1 cellular context compared by ENCODE assay signal in the genomic region with DNA sequence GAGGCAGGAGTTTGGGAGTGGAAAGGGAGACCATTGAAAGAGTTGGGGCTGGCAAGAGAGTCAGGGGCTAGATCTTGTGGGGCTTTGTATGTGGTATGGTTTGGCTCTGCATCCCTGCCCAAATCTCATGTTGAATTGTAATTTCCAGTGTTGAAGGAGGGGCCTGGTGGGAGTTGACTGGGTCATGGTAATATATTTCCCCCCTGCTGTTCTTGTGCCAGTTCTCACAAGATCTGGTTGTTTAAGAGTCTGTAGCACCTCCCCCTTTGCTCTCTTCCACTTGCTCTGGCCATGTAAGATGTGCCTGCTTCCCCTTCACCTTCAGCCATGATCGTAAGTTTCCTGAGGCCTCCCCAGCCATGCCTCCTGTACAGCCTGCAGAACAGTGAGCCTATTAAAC.
TF ChIP-seq lines count a peak whose summit lies in the region.

No MANE protein-coding gene starts in this region.

TF ChIP-seq in GM23338, 12 proteins besides CTCF, POLR2A, EP300 and RAD21 (continued from another document):
- TF ChIP-seq REST (IDR thresholded peaks at IDR 0.05; ENCODE audit: unreplicated experiment) (no peak), ETS1 (IDR thresholded peaks at IDR 0.05) (no peak), ZNF331 (CRISPR knock-in tag; IDR thresholded peaks at IDR 0.05; ENCODE audit: low read depth) (no peak), POLR2AphosphoS5 (IDR thresholded peaks at IDR 0.05; ENCODE audit: low read depth) (no peak), ZNF114 (CRISPR knock-in tag; IDR thresholded peaks at IDR 0.05) (no peak), NANOG (IDR thresholded peaks at IDR 0.05; ENCODE audit: borderline replicate concordance) (no peak), ZNF462 (CRISPR knock-in tag; IDR thresholded peaks at IDR 0.05) (no peak), EZH2phosphoT487 (IDR thresholded peaks at IDR 0.05; ENCODE audit: unreplicated experiment) (no peak), JUNB (IDR thresholded peaks at IDR 0.05; ENCODE audit: unreplicated experiment) (no peak), CREB1 (CRISPR knock-in tag; IDR thresholded peaks at IDR 0.05; ENCODE audit: low read depth) (no peak)
